In the genomic region with DNA sequence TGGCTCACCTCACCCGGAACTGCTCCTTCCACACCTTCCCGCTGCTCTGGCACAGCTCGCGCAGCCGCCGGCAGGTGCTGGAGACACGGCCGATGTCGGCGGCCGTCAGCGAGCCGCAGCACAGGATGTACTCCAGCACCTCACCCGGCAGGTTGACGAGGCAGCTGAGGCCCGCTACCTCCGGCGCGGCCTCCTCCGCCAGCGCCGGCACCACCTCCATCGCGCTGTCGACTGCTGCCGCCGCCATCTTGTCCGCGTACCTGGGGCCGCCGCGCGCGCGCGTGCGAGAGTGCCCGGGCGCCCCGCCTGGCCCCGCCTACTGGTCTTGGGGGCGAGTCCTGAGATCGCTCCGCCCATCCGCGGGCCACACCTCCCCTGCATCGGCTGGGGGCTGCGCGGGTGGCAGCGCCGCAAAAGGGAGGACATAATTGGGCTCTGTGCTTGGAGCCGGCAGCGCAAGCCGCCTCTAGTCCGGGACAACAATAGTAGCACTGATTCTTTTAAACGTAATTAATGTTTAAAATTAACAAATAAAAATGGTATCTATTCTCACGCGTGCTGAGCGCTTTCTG, we compare ENCODE assay signal across 8 cellular contexts. TPM values are rescaled to one million over a fixed set of nuclear protein-coding genes. Genes with fewer than 3 reads are reported as not detected.
DNase-seq lines count a peak whose midpoint lies in the region; ATAC-seq and TF ChIP-seq lines count a peak whose summit lies in the region.

A gene with protein sequence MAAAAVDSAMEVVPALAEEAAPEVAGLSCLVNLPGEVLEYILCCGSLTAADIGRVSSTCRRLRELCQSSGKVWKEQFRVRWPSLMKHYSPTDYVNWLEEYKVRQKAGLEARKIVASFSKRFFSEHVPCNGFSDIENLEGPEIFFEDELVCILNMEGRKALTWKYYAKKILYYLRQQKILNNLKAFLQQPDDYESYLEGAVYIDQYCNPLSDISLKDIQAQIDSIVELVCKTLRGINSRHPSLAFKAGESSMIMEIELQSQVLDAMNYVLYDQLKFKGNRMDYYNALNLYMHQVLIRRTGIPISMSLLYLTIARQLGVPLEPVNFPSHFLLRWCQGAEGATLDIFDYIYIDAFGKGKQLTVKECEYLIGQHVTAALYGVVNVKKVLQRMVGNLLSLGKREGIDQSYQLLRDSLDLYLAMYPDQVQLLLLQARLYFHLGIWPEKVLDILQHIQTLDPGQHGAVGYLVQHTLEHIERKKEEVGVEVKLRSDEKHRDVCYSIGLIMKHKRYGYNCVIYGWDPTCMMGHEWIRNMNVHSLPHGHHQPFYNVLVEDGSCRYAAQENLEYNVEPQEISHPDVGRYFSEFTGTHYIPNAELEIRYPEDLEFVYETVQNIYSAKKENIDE (minus strand): TSS at position 261 of the 572 bp plus-strand sequence. CDS start 14 bp downstream, at position 247.

- TF ChIP-seq CTCF in lung (IDR thresholded peaks at IDR 0.05; ENCODE audit: control extremely low read depth, extremely low read depth): no peak

- POLR2A ChIA-PET in activated CD8-positive, alpha-beta T cell treated with anti-CD3 and anti-CD28 coated beads, Interleukin-2, amount 10 ng/mL, durations not matched to agents 7 days and 5 days (lab: Charles Lee): interaction anchor here (0.6 to 1.1 kb wide), 3 partner anchors 9 to 15 kb away, joined by 3 to 5 read pairs (median 3); no protein-coding TSS in a partner anchor

- ATAC-seq in GM19438 (IDR thresholded peaks at IDR 0.05; ENCODE audit: low read depth, unreplicated experiment) (peak; percentile 84), HG03571 (IDR thresholded peaks at IDR 0.05; ENCODE audit: unreplicated experiment) (peak; percentile 91), lung (ENCODE audit: insufficient read depth, low FRiP score) (peak; percentile 95)
- peak; percentile 92 for ATAC-seq in activated CD8-positive, alpha-beta T cell treated with anti-CD3 and anti-CD28 coated beads, Interleukin-2, amount 10 ng/mL, durations not matched to agents 7 days and 5 days

- no peaks in the 10 kb centered on the region for H3K27me3 ChIP-seq in ectodermal cell (ENCODE audit: control insufficient read depth, insufficient read depth, low read length, poor library complexity, severe bottlenecking)
- H3K27me3 ChIP-seq in lung (ENCODE audit: control insufficient read depth, insufficient read depth): no peaks in the 10 kb centered on the region

- H3K4me3 ChIP-seq in ectodermal cell (ENCODE audit: insufficient read depth, low read depth, low read length): peak within 1 kb of the TSS; percentile 65
- H3K4me3 ChIP-seq in lung: peak within 1 kb of the TSS; percentile 100

- peaks cover 15% of the 10 kb centered on the region for H3K27me3 Mint-ChIP-seq in activated CD8-positive, alpha-beta T cell treated with anti-CD3 and anti-CD28 coated beads, Interleukin-2, amount 10 ng/mL, durations not matched to agents 7 days and 5 days (ENCODE audit: low read depth)

- CTCF ChIA-PET in activated CD8-positive, alpha-beta T cell treated with anti-CD3 and anti-CD28 coated beads, Interleukin-2, amount 10 ng/mL, durations not matched to agents 7 days and 5 days (lab: Charles Lee): interaction anchor here (0.7 kb wide), 1 partner anchor 1185 kb away, joined by 3 read pairs; no protein-coding TSS in a partner anchor

- peak within 1 kb of the TSS; percentile 88 for H3K4me3 Mint-ChIP-seq in activated CD8-positive, alpha-beta T cell treated with anti-CD3 and anti-CD28 coated beads, Interleukin-2, amount 10 ng/mL, durations not matched to agents 7 days and 5 days

- H3K4me1 ChIP-seq in ectodermal cell (ENCODE audit: control insufficient read depth, insufficient read depth, low read length) (peaks cover 2% of the 10 kb centered on the region), lung (ENCODE audit: control insufficient read depth in 2 of 2, insufficient read depth in 2 of 2, low read length in 2 of 2) (peaks cover 0 to 5% of the 10 kb centered on the region in 2 donors)

- H3K36me3 ChIP-seq in ectodermal cell (ENCODE audit: control insufficient read depth, insufficient read depth, low read length) (peaks cover 10% of the 10 kb centered on the region), lung (ENCODE audit: control insufficient read depth in 2 of 2, insufficient read depth in 2 of 2, low read length in 2 of 2) (peaks cover 0 to 2% of the 10 kb centered on the region in 2 donors)

- peaks cover 27% of the 10 kb centered on the region for H3K36me3 Mint-ChIP-seq in activated CD8-positive, alpha-beta T cell treated with anti-CD3 and anti-CD28 coated beads, Interleukin-2, amount 10 ng/mL, durations not matched to agents 7 days and 5 days (ENCODE audit: low read depth)

- WGBS in ectodermal cell, 2 experiments: 3 to 4% methylated on average over 58 to 59 of the region's 59 CpGs
- 1 to 2% methylated on average over 58 to 59 of the region's 59 CpGs for WGBS in lung, 2 donors

- no peaks in the 10 kb centered on the region for H3K9me3 Mint-ChIP-seq in activated CD8-positive, alpha-beta T cell treated with anti-CD3 and anti-CD28 coated beads, Interleukin-2, amount 10 ng/mL, durations not matched to agents 7 days and 5 days (ENCODE audit: insufficient read depth)

- peak; percentile 92 for DNase-seq in CD1c-positive myeloid dendritic cell (ENCODE audit: extremely low spot score)
- DNase-seq in NCI-H82 (lab: John Stamatoyannopoulos, UW): peak; percentile 92
- DNase-seq in activated CD8-positive, alpha-beta T cell treated with anti-CD3 and anti-CD28 coated beads, Interleukin-2, amount 10 ng/mL, durations not matched to agents 7 days and 5 days: peak; percentile 93
- peak; percentile 87 for DNase-seq in lung (ENCODE audit: low spot score)
- DNase-seq in stimulated activated CD4-positive, alpha-beta T cell treated with anti-CD3 and anti-CD28 coated beads, TNF-alpha, amount 100 ng/mL, for 24 hours (ENCODE audit: low read depth in 3 of 3): peak; percentile 85 to 91 (median 89)

- H3K27ac Mint-ChIP-seq in activated CD8-positive, alpha-beta T cell treated with anti-CD3 and anti-CD28 coated beads, Interleukin-2, amount 10 ng/mL, durations not matched to agents 7 days and 5 days: peak within 1 kb of the TSS; percentile 89

- H3K27ac ChIP-seq in ectodermal cell (ENCODE audit: insufficient read depth, low read depth, low read length, poor library complexity, severe bottlenecking) (no peak within 1 kb of the TSS), lung (ENCODE audit: low read depth in 1 of 2, low read length in 1 of 2) (peak within 1 kb of the TSS; percentile 51 to 94)

- H3K9me3 ChIP-seq in ectodermal cell (ENCODE audit: control insufficient read depth, low read length): no peaks in the 10 kb centered on the region
- no peaks in the 10 kb centered on the region for H3K9me3 ChIP-seq in lung (ENCODE audit: control insufficient read depth in 2 of 2, insufficient read depth in 1 of 2, low read length in 1 of 2)

- H3K4me1 Mint-ChIP-seq in activated CD8-positive, alpha-beta T cell treated with anti-CD3 and anti-CD28 coated beads, Interleukin-2, amount 10 ng/mL, durations not matched to agents 7 days and 5 days (ENCODE audit: low read depth): peaks cover 25% of the 10 kb centered on the region

RNA-seq across cellular contexts. Expression of the gene that starts here (rescaled TPM):
- total RNA-seq in activated CD8-positive, alpha-beta T cell treated with anti-CD3 and anti-CD28 coated beads, Interleukin-2, amount 10 ng/mL, durations not matched to agents 7 days and 5 days: 10 to 100 TPM; 26.3 to 29.6 TPM
- 61.5 TPM for polyA plus RNA-seq in ectodermal cell (2013, experiment 1 of 4)
- 67.0 TPM for polyA plus RNA-seq in ectodermal cell (2013, experiment 2 of 4)
- 48.7 TPM for polyA plus RNA-seq in ectodermal cell (2013, experiment 3 of 4)
- 50.8 TPM for polyA plus RNA-seq in ectodermal cell (2013, experiment 4 of 4)
- 100 to 1,000 TPM in 1 of 2 donors, 10 to 100 TPM in 1; 42.2 to 111 TPM for total RNA-seq in lung
- 10 to 100 TPM in 1 of 2 donors, 1 to 10 TPM in 1; 9.7 to 16.6 TPM for polyA plus RNA-seq in lung
